In the genomic region with DNA sequence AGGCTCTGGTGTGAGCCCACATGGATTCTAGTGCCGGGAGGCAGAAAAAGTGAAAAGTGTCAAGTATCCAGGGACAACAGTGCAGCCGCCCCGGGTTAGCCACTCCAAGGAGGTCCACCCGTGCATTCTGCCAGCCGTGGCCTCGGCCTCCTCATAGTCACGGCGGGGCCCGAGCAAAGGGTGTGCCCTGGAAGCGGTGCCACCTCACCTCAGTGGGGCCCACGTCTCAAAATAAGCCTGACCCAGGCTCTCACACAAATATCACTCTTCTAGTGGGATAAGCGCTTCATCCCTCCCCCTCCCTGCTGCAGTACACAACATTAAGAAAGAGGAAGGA, we compare ENCODE assay signal across 1 cellular context.
TF ChIP-seq lines count a peak whose summit lies in the region.

No MANE protein-coding gene starts in this region.

TF ChIP-seq in GM12878, 131 proteins besides CTCF, POLR2A, EP300 and RAD21:
- TF ChIP-seq, protein P1, sequence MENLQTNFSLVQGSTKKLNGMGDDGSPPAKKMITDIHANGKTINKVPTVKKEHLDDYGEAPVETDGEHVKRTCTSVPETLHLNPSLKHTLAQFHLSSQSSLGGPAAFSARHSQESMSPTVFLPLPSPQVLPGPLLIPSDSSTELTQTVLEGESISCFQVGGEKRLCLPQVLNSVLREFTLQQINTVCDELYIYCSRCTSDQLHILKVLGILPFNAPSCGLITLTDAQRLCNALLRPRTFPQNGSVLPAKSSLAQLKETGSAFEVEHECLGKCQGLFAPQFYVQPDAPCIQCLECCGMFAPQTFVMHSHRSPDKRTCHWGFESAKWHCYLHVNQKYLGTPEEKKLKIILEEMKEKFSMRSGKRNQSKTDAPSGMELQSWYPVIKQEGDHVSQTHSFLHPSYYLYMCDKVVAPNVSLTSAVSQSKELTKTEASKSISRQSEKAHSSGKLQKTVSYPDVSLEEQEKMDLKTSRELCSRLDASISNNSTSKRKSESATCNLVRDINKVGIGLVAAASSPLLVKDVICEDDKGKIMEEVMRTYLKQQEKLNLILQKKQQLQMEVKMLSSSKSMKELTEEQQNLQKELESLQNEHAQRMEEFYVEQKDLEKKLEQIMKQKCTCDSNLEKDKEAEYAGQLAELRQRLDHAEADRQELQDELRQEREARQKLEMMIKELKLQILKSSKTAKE (IDR thresholded peaks at IDR 0.05; ENCODE audit: low read depth, poor library complexity, severe bottlenecking) = no peak
- TF ChIP-seq, protein P2, sequence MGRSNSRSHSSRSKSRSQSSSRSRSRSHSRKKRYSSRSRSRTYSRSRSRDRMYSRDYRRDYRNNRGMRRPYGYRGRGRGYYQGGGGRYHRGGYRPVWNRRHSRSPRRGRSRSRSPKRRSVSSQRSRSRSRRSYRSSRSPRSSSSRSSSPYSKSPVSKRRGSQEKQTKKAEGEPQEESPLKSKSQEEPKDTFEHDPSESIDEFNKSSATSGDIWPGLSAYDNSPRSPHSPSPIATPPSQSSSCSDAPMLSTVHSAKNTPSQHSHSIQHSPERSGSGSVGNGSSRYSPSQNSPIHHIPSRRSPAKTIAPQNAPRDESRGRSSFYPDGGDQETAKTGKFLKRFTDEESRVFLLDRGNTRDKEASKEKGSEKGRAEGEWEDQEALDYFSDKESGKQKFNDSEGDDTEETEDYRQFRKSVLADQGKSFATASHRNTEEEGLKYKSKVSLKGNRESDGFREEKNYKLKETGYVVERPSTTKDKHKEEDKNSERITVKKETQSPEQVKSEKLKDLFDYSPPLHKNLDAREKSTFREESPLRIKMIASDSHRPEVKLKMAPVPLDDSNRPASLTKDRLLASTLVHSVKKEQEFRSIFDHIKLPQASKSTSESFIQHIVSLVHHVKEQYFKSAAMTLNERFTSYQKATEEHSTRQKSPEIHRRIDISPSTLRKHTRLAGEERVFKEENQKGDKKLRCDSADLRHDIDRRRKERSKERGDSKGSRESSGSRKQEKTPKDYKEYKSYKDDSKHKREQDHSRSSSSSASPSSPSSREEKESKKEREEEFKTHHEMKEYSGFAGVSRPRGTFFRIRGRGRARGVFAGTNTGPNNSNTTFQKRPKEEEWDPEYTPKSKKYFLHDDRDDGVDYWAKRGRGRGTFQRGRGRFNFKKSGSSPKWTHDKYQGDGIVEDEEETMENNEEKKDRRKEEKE (IDR thresholded peaks at IDR 0.05) = no peak
- TF ChIP-seq KLF5 (IDR thresholded peaks at IDR 0.05; ENCODE audit: partially characterized antibody) (no peak), MXI1 (IDR thresholded peaks at IDR 0.05; ENCODE audit: low read depth, low read length) (no peak)
- TF ChIP-seq, protein P3, sequence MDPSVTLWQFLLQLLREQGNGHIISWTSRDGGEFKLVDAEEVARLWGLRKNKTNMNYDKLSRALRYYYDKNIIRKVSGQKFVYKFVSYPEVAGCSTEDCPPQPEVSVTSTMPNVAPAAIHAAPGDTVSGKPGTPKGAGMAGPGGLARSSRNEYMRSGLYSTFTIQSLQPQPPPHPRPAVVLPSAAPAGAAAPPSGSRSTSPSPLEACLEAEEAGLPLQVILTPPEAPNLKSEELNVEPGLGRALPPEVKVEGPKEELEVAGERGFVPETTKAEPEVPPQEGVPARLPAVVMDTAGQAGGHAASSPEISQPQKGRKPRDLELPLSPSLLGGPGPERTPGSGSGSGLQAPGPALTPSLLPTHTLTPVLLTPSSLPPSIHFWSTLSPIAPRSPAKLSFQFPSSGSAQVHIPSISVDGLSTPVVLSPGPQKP (IDR thresholded peaks at IDR 0.05; ENCODE audit: low read depth, low read length) = no peak
